Comparison of ENCODE assay signal across 1 cellular context in genomic region chr9:125261501-125262216, GRCh38.
A peak's percentile ranks its signal among the peaks of the same experiment; 100 is the strongest.
TF ChIP-seq lines count a peak whose summit lies in the region.

TSS of gene GAPVD1 (plus strand) at chr9:125261826. CDS start at chr9:125298922, 37,096 bp downstream.

TF ChIP-seq in GM23338, 12 proteins besides CTCF, POLR2A, EP300 and RAD21 (continued from another document):
- TF ChIP-seq REST (IDR thresholded peaks at IDR 0.05; ENCODE audit: unreplicated experiment) (no peak), STAT1 (IDR thresholded peaks at IDR 0.05; ENCODE audit: unreplicated experiment) (no peak)
- TF ChIP-seq, protein P1, sequence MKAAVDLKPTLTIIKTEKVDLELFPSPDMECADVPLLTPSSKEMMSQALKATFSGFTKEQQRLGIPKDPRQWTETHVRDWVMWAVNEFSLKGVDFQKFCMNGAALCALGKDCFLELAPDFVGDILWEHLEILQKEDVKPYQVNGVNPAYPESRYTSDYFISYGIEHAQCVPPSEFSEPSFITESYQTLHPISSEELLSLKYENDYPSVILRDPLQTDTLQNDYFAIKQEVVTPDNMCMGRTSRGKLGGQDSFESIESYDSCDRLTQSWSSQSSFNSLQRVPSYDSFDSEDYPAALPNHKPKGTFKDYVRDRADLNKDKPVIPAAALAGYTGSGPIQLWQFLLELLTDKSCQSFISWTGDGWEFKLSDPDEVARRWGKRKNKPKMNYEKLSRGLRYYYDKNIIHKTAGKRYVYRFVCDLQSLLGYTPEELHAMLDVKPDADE (IDR thresholded peaks at IDR 0.05), result peak; percentile 84
